8 cellular contexts compared by ENCODE assay signal in the genomic region with DNA sequence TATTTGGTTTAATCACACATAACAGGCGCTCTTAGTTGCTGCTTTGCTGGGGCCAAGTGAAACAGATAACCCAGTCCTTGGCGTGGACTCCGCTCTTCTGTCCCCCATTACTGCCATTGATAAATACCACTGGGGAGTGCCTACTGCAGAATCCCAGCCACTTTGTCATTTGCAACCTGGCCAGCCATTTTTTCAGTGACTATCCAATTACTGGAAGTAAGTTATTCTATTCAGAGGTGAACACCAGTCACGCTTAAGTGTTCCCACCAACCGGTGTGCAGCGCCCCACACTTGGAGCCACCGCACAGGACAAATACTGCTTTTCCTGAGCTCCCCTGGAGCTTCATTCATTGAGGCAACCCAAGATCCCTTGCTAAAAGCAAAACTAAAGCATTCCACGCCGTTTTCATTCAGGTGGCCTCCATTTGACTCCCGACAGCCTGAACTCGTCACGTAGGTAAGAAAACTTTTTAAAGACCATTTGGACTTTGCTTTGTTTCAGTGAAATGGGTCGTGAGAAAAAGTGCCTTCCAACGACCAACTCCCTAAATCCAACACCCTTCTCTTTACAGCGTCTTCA. TPM values are rescaled to one million over a fixed set of nuclear protein-coding genes. Genes with fewer than 3 reads are reported as not detected.
DNase-seq lines count a peak whose midpoint lies in the region; ATAC-seq and TF ChIP-seq lines count a peak whose summit lies in the region.

No MANE protein-coding gene starts in this region.

- H3K4me1 ChIP-seq in cardiac muscle cell (ENCODE audit: low read depth) (peaks cover 42% of the 10 kb centered on the region), adrenal gland (replicated peaks in 1 of 2) (peaks cover 28 to 64% of the 10 kb centered on the region in 2 donors), right lobe of liver (peaks cover 0 to 54% (median 25%) of the 10 kb centered on the region in 4 donors), upper lobe of right lung (peaks cover 57% of the 10 kb centered on the region)

- H3K4me3 ChIP-seq in cardiac muscle cell (peak overlapping the region; percentile 91), adrenal gland (peak overlapping the region in 3 of 4 donors; percentile 25 to 96 (median 50)), right lobe of liver (peak overlapping the region; percentile 68 to 82 (median 71)), upper lobe of right lung (peak overlapping the region; percentile 81)

- H3K36me3 ChIP-seq in cardiac muscle cell = no peaks in the 10 kb centered on the region
- H3K36me3 ChIP-seq in adrenal gland (replicated peaks in 1 of 2) = no peaks in the 10 kb centered on the region
- no peaks in the 10 kb centered on the region for H3K36me3 ChIP-seq in right lobe of liver
- H3K36me3 ChIP-seq in upper lobe of right lung = no peaks in the 10 kb centered on the region

- no peak overlapping the region for H3K27ac ChIP-seq in cardiac muscle cell
- peak overlapping the region in 2 of 5 donors; percentile 69 to 97 for H3K27ac ChIP-seq in adrenal gland
- H3K27ac ChIP-seq in right lobe of liver = peak overlapping the region in 1 of 3 donors; percentile 68
- H3K27ac ChIP-seq in upper lobe of right lung = no peak overlapping the region

- TF ChIP-seq CTCF in cardiac muscle cell (IDR thresholded peaks at IDR 0.05; ENCODE audit: low read depth, low read length) (no peak), adrenal gland (IDR thresholded peaks at IDR 0.05) (no peak), right lobe of liver (IDR thresholded peaks at IDR 0.05) (no peak), upper lobe of right lung (IDR thresholded peaks at IDR 0.05) (no peak)

- H3K27me3 ChIP-seq in cardiac muscle cell = no peaks in the 10 kb centered on the region
- no peaks in the 10 kb centered on the region for H3K27me3 ChIP-seq in adrenal gland
- H3K27me3 ChIP-seq in right lobe of liver = no peaks in the 10 kb centered on the region
- no peaks in the 10 kb centered on the region for H3K27me3 ChIP-seq in upper lobe of right lung

- WGBS in adrenal gland, 4 donors = 24 to 40% (median 29%) methylated on average over 14 to 15 of the region's 15 CpGs
- 23% methylated on average over 14 of the region's 15 CpGs for WGBS in right lobe of liver (ENCODE audit: insufficient coverage, low coverage, low lambda C conversion rate, missing lambda C conversion rate)

- H3K9me3 ChIP-seq in cardiac muscle cell (ENCODE audit: low read depth) (no peaks in the 10 kb centered on the region), adrenal gland (replicated peaks in 1 of 3) (no peaks in the 10 kb centered on the region), right lobe of liver (no peaks in the 10 kb centered on the region), upper lobe of right lung (no peaks in the 10 kb centered on the region)

- DNase-seq in cardiac muscle cell (ENCODE audit: low read depth in 1 of 2, low spot score in 1 of 2) = no peak
- no peak for DNase-seq in Right ventricle myocardium inferior (ENCODE audit: missing footprints)
- DNase-seq in adrenal gland = no peak
- no peak for DNase-seq in right lobe of liver
- DNase-seq in upper lobe of right lung = no peak
- no peak for DNase-seq in central memory CD4-positive, alpha-beta T cell

- TF ChIP-seq POLR2A in adrenal gland (IDR thresholded peaks at IDR 0.05) (no peak), right lobe of liver (IDR thresholded peaks at IDR 0.05) (no peak)

- ATAC-seq in Right ventricle myocardium inferior (no peak), right lobe of liver (no peak), upper lobe of right lung (no peak), GM18498 (IDR thresholded peaks at IDR 0.05; ENCODE audit: unreplicated experiment) (no peak), HG03025 (IDR thresholded peaks at IDR 0.05; ENCODE audit: low FRiP score, unreplicated experiment) (no peak)

- intact Hi-C loops in Right ventricle myocardium inferior (cut with DNase I) (loop anchor here (5.0 to 10.0 kb wide), 2 partner anchors 47 to 130 kb away; partner anchors contain the start of gene HAPSTR1), adrenal gland (cut with DNase I) (no loop called here), right lobe of liver (cut with DNase I) (no loop called here), upper lobe of right lung (cut with DNase I) (no loop called here)

RNA-seq across cellular contexts. Expression of gene USP7, which starts 1.8 kb away (rescaled TPM):
- 41.4 and 77.0 TPM in 2 replicates for total RNA-seq in cardiac muscle cell
- 45.1 and 69.8 TPM in 2 replicates for polyA plus RNA-seq in cardiac muscle cell
- total RNA-seq in Right ventricle myocardium inferior = 61.6 TPM
- total RNA-seq in adrenal gland = 10 to 100 TPM; 34.1 to 95.0 (median 75.8) TPM
- polyA plus RNA-seq in adrenal gland = 100 to 1,000 TPM in 1 of 3 donors, 10 to 100 TPM in 2; 23.7 to 121 (median 28.5) TPM
- total RNA-seq in right lobe of liver = 10 to 100 TPM; 46.8 to 55.8 (median 49.1) TPM
- total RNA-seq in upper lobe of right lung = 87.5 TPM
